Comparison of ENCODE assay signal across 10 cellular contexts in genomic region chr1:217322834-217323233, GRCh38.
A peak's percentile ranks its signal among the peaks of the same experiment; 100 is the strongest.
DNase-seq lines count a peak whose midpoint lies in the region; ATAC-seq and TF ChIP-seq lines count a peak whose summit lies in the region.
"Had no signal": no experiment of that assay in that cellular context is flagged by ENCODE, and none has a peak within 500 bp of the region (broad histone marks: within the 10 kb centered on the region; RNA-seq: fewer than 3 reads in every experiment).

No MANE protein-coding gene starts in this region.

- TF ChIP-seq CTCF in GM13976 (IDR thresholded peaks at IDR 0.05; ENCODE audit: borderline replicate concordance, control extremely low read depth, extremely low read depth, insufficient read depth, missing control alignments) = no peak

- peak; percentile 100 for ATAC-seq in GM19463 (IDR thresholded peaks at IDR 0.05; ENCODE audit: unreplicated experiment)
- peak; percentile 100 for ATAC-seq in HG02943 (IDR thresholded peaks at IDR 0.05; ENCODE audit: low read depth, unreplicated experiment)
- no peak for ATAC-seq in natural killer cell treated with Interleukin-12 subunit alpha and Interleukin-12 subunit beta and Interleukin-15 and Interleukin-18, amount 100 ng/mL, for 72 hours

- H3K27ac Mint-ChIP-seq in natural killer cell treated with Interleukin-12 subunit alpha and Interleukin-12 subunit beta and Interleukin-15 and Interleukin-18, amount 100 ng/mL, for 72 hours = no peak overlapping the region

- in situ Hi-C loops in GM13976 (cut with MboI; ENCODE audit: low sequenced_read_pairs, unreplicated experiment) = no loop called here

- DNase-seq in GM13976 (ENCODE audit: low spot score) (peak; percentile 38), LHCN-M2 (ENCODE audit: low read depth) (peak; percentile 4), NCI-H2081 (lab: John Stamatoyannopoulos, UW) (no peak), SK-N-DZ (ENCODE audit: low spot score) (no peak), glomerular visceral epithelial cell (ENCODE audit: extremely low spot score) (no peak)
- no peak for DNase-seq in natural killer cell treated with Interleukin-12 subunit alpha and Interleukin-12 subunit beta and Interleukin-15 and Interleukin-18, amount 100 ng/mL, for 72 hours (ENCODE audit: low spot score)
- DNase-seq: mammary epithelial cell, NCI-H446 treated with DMSO at 0.1 percent for 48 hours had no signal

- H3K9me3 Mint-ChIP-seq in natural killer cell treated with Interleukin-12 subunit alpha and Interleukin-12 subunit beta and Interleukin-15 and Interleukin-18, amount 100 ng/mL, for 72 hours = peaks cover 16% of the 10 kb centered on the region

- H3K27me3 Mint-ChIP-seq in natural killer cell treated with Interleukin-12 subunit alpha and Interleukin-12 subunit beta and Interleukin-15 and Interleukin-18, amount 100 ng/mL, for 72 hours = no peaks in the 10 kb centered on the region

- no peaks in the 10 kb centered on the region for H3K36me3 Mint-ChIP-seq in natural killer cell treated with Interleukin-12 subunit alpha and Interleukin-12 subunit beta and Interleukin-15 and Interleukin-18, amount 100 ng/mL, for 72 hours

- H3K4me3 Mint-ChIP-seq in natural killer cell treated with Interleukin-12 subunit alpha and Interleukin-12 subunit beta and Interleukin-15 and Interleukin-18, amount 100 ng/mL, for 72 hours = no peak overlapping the region

- H3K4me1 Mint-ChIP-seq in natural killer cell treated with Interleukin-12 subunit alpha and Interleukin-12 subunit beta and Interleukin-15 and Interleukin-18, amount 100 ng/mL, for 72 hours (ENCODE audit: low read depth in 2 of 2) = no peaks in the 10 kb centered on the region

Comparison
In these comparisons a context has a peak if more than half of its experiments do, and no peak if none do; other contexts are left out.
1. DNase-seq: peak in GM13976 (single experiment) and LHCN-M2 (single experiment); none in NCI-H2081 (0 of 2), SK-N-DZ (single experiment), natural killer cell treated with Interleukin-12 subunit alpha and Interleukin-12 subunit beta and Interleukin-15 and Interleukin-18, amount 100 ng/mL, for 72 hours (single experiment) and glomerular visceral epithelial cell (single experiment).
2. ATAC-seq: peak in GM19463 (single experiment) and HG02943 (single experiment); none in natural killer cell treated with Interleukin-12 subunit alpha and Interleukin-12 subunit beta and Interleukin-15 and Interleukin-18, amount 100 ng/mL, for 72 hours (0 of 2).